Comparison of ENCODE assay signal across 16 cellular contexts in genomic region chr17:45006927-45007461, GRCh38.
DNase-seq lines count a peak whose midpoint lies in the region; ATAC-seq and FAIRE-seq lines count a peak whose summit lies in the region.
"Had no signal": no experiment of that assay in that cellular context is flagged by ENCODE, and none has a peak within 500 bp of the region (broad histone marks: within the 10 kb centered on the region; RNA-seq: fewer than 3 reads in every experiment).

No MANE protein-coding gene starts in this region.

- DNase-seq in D341Med (ENCODE audit: low spot score) (peak; percentile 79), HTR-8/SVneo (ENCODE audit: insufficient read length, low spot score) (peak; percentile 48), NCI-H82 (lab: John Stamatoyannopoulos, UW) (peak; percentile 100), iPS-NIHi11 (ENCODE audit: low spot score) (peak; percentile 87), midbrain (lab: John Stamatoyannopoulos, UW) (no peak), kidney tubule cell (ENCODE audit: low spot score) (no peak)
- no peak for DNase-seq in activated effector memory CD4-positive, alpha-beta T cell treated with anti-CD3 and anti-CD28 coated beads, Interleukin-2, amount 50 U/mL, for 16 hours
- DNase-seq: activated CD4-positive, alpha-beta T cell treated with anti-CD3 and anti-CD28 coated beads for 1 hour; activated naive CD4-positive, alpha-beta T cell treated with Interleukin-2 at 50 U/mL for 16 hours; dermis blood vessel endothelial cell; heart left ventricle; NCI-H1092; SIG-M5; small intestine had no signal

- peak; percentile 44 for FAIRE-seq in HTR-8/SVneo (lab: Jason Lieb, UNC)
- FAIRE-seq: small intestine had no signal

- ATAC-seq in HG02885 (IDR thresholded peaks at IDR 0.05; ENCODE audit: poor library complexity, unreplicated experiment), result no peak
- ATAC-seq: esophagus mucosa, heart left ventricle had no signal

Comparison
In these comparisons a context has a peak if more than half of its experiments do, and no peak if none do; other contexts are left out.
1. DNase-seq: peak in D341Med (single experiment), HTR-8/SVneo (single experiment), NCI-H82 (single experiment) and iPS-NIHi11 (single experiment); none in midbrain (single experiment), kidney tubule cell (single experiment) and activated effector memory CD4-positive, alpha-beta T cell treated with anti-CD3 and anti-CD28 coated beads, Interleukin-2, amount 50 U/mL, for 16 hours (single experiment).